ENCODE assay signal across 26 cellular contexts in the genomic region with DNA sequence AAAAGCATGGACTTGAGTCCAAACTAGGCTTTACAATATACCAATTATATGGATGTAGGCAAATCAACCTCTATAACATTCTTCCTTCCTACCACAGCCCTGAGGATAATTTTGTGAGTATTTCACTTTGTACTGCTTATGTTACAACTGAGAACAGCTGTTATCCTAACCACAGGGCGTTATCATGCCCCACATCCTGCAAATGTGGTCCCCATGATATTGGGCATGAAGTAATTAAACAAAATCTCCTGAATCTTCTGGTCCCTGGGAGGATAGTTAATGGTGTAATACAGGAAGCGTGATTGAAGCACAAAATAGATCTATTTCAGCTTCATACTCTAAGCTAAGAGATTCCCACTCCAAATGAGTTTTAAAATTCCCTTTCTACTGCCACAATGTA.
"Had no signal": no experiment of that assay in that cellular context is flagged by ENCODE, and none has a peak within 500 bp of the region (broad histone marks: within the 10 kb centered on the region; RNA-seq: fewer than 3 reads in every experiment).

No MANE protein-coding gene starts in this region.

- H3K4me1 ChIP-seq: ascending aorta, uterus had no signal

- ATAC-seq: activated CD4-positive, CD25-positive, alpha-beta regulatory T cell treated with anti-CD3 and anti-CD28 coated beads, Interleukin-2, amount 50 U/mL, for 24 hours; left cardiac atrium; left ventricle myocardium superior; sciatic nerve; stimulated activated memory B cell treated with anti-CD40 and anti-IgM and Interleukin-4, amounts not matched to agents 10 μg/mL and 1 μg/mL and 100 μg/mL, for 72 hours; stimulated activated naive CD8-positive, alpha-beta T cell treated with anti-CD3 and anti-CD28 coated beads, Interleukin-15, amount 100 ng/mL, for 72 hours had no signal

- H3K4me3 ChIP-seq: ascending aorta, ovary, uterus had no signal

- H3K9me3 ChIP-seq: ascending aorta, ovary, uterus had no signal

- DNase-seq: activated CD4-positive, alpha-beta memory T cell treated with anti-CD3 and anti-CD28 coated beads for 36 hours; activated CD4-positive, alpha-beta T cell treated with anti-CD3 and anti-CD28 coated beads for 48 hours; activated CD8-positive, alpha-beta memory T cell treated with anti-CD3 and anti-CD28 coated beads, Interleukin-2, amount 50 U/mL, for 4 hours; activated effector memory CD4-positive, alpha-beta T cell treated with anti-CD3 and anti-CD28 coated beads, Interleukin-2, amount 50 U/mL, for 16 hours; activated naive CD4-positive, alpha-beta T cell treated with anti-CD3 and anti-CD28 coated beads for 36 hours; activated naive CD8-positive, alpha-beta T cell treated with anti-CD3 and anti-CD28 coated beads, Interleukin-2, amount 10 ng/mL, durations not matched to agents 7 days and 5 days; activated T-cell treated with anti-CD3 and anti-CD28 coated beads, Interleukin-2, amount 50 U/mL, for 1 hour; brain microvascular endothelial cell; foreskin fibroblast; head of caudate nucleus; hippocampal formation; left cardiac atrium; left ventricle myocardium superior; naive B cell; nephron progenitor cell; ovary; small intestine; stimulated activated CD4-positive, alpha-beta T cell treated with anti-CD3 and anti-CD28 coated beads, Interleukin-4, amount 100 ng/mL, for 24 hours; stimulated activated naive CD8-positive, alpha-beta T cell treated with anti-CD3 and anti-CD28 coated beads, Interleukin-15, amount 100 ng/mL, for 72 hours; substantia nigra; uterus; WERI-Rb-1 had no signal

- H3K36me3 ChIP-seq: ascending aorta, brain microvascular endothelial cell, ovary, uterus, WERI-Rb-1 had no signal

- H3K27ac ChIP-seq: ascending aorta, brain microvascular endothelial cell, ovary, uterus, WERI-Rb-1 had no signal

- H3K27me3 ChIP-seq: ascending aorta, brain microvascular endothelial cell, ovary, uterus had no signal
